ENCODE assay signal across 8 cellular contexts in genomic region chr7:100675581-100676350, GRCh38. TPM values are rescaled to one million over a fixed set of nuclear protein-coding genes. Genes with fewer than 3 reads are reported as not detected.
DNase-seq lines count a peak whose midpoint lies in the region; ATAC-seq and TF ChIP-seq lines count a peak whose summit lies in the region.

No MANE protein-coding gene starts in this region.

- H3K9me3 ChIP-seq in SJSA1 (replicated peaks) (no peaks in the 10 kb centered on the region), ovary (no peaks in the 10 kb centered on the region), thyroid gland (no peaks in the 10 kb centered on the region)

- intact Hi-C loops in Right ventricle myocardium inferior (cut with DNase I) = loop anchor here (2.0 kb wide), 1 partner anchor 15 kb away; no protein-coding TSS in a partner anchor
- intact Hi-C loops in ovary (cut with DNase I) = loop anchor here in 2 of 4 donors (2.0 to 5.0 kb wide), 2 partner anchors 63 to 68 kb away; partner anchors contain the start of gene MOSPD3 (in 1 of the 2)
- intact Hi-C loops in thyroid gland (cut with DNase I) = no loop called here

- WGBS in ovary, 3 donors = 1 to 2% (median 1%) methylated on average over 42 to 59 of the region's 59 CpGs
- WGBS in thyroid gland, 2 donors = 0 to 2% methylated on average over 9 to 15 of the region's 59 CpGs

- H3K27me3 ChIP-seq in SJSA1 (replicated peaks) = no peaks in the 10 kb centered on the region
- H3K27me3 ChIP-seq in ovary = no peaks in the 10 kb centered on the region
- H3K27me3 ChIP-seq in thyroid gland = no peaks in the 10 kb centered on the region

- peak overlapping the region; percentile 68 to 79 for H3K27ac Mint-ChIP-seq in activated naive CD4-positive, alpha-beta T cell treated with anti-CD3 and anti-CD28 coated beads, Interleukin-2, amount 50 U/mL, for 72 hours

- DNase-seq in 8988T (peak; percentile 71), SJSA1 (ENCODE audit: low read depth in 1 of 2, low spot score in 2 of 2) (peak; percentile 68 to 78), Right ventricle myocardium inferior (ENCODE audit: missing footprints) (peak; percentile 95), ovary (peak; percentile 86 to 92 (median 88)), thyroid gland (peak; percentile 68 to 75)
- DNase-seq in activated naive CD4-positive, alpha-beta T cell treated with anti-CD3 and anti-CD28 coated beads, Interleukin-2, amount 50 U/mL, for 72 hours (ENCODE audit: low spot score in 2 of 2) = peak; percentile 74 to 88

- H3K27ac ChIP-seq in SJSA1 (peak overlapping the region; percentile 22; the same call in 1 of the 2 replicates), ovary (peak overlapping the region; percentile 96 to 97), thyroid gland (peak overlapping the region; percentile 28 to 95 (median 91))

- H3K4me1 ChIP-seq in SJSA1 (replicated peaks) = peaks cover 12% of the 10 kb centered on the region; the same call in 1 of the 2 replicates
- H3K4me1 ChIP-seq in ovary (ENCODE audit: insufficient read depth) = peaks cover 1% of the 10 kb centered on the region
- H3K4me1 ChIP-seq in thyroid gland = peaks cover 8 to 11% of the 10 kb centered on the region in 2 donors

- peak; percentile 39 for ATAC-seq in GM18517 (IDR thresholded peaks at IDR 0.05; ENCODE audit: unreplicated experiment)
- ATAC-seq in HG03520 (IDR thresholded peaks at IDR 0.05; ENCODE audit: unreplicated experiment) = peak; percentile 26
- ATAC-seq in activated naive CD4-positive, alpha-beta T cell treated with anti-CD3 and anti-CD28 coated beads, Interleukin-2, amount 50 U/mL, for 72 hours = peak; percentile 50 to 65
- ATAC-seq in Right ventricle myocardium inferior = peak; percentile 15

- TF ChIP-seq CTCF in ovary (IDR thresholded peaks at IDR 0.05) (no peak), thyroid gland (IDR thresholded peaks at IDR 0.05) (no peak)

- TF ChIP-seq POLR2A in ovary (IDR thresholded peaks at IDR 0.05) (no peak), thyroid gland (IDR thresholded peaks at IDR 0.05) (peak in 1 of 2 donors; percentile 21)

- peaks cover 15 to 16% of the 10 kb centered on the region in 2 donors for H3K36me3 Mint-ChIP-seq in activated naive CD4-positive, alpha-beta T cell treated with anti-CD3 and anti-CD28 coated beads, Interleukin-2, amount 50 U/mL, for 72 hours

- TF ChIP-seq EP300 in ovary (IDR thresholded peaks at IDR 0.05) = no peak

- H3K4me3 ChIP-seq in SJSA1 (peak overlapping the region; percentile 91), ovary (peak overlapping the region; percentile 77), thyroid gland (replicated peaks in 1 of 3) (peak overlapping the region; percentile 27 to 93 (median 66))

- H3K36me3 ChIP-seq in SJSA1 = peaks cover 50% of the 10 kb centered on the region
- H3K36me3 ChIP-seq in ovary = no peaks in the 10 kb centered on the region
- peaks cover 25 to 32% of the 10 kb centered on the region in 2 donors for H3K36me3 ChIP-seq in thyroid gland

- H3K9me3 Mint-ChIP-seq in activated naive CD4-positive, alpha-beta T cell treated with anti-CD3 and anti-CD28 coated beads, Interleukin-2, amount 50 U/mL, for 72 hours = no peaks in the 10 kb centered on the region

RNA-seq across cellular contexts. Expression of gene GNB2, which starts 2.2 kb away (rescaled TPM):
- 63.4 and 70.6 TPM in 2 replicates for total RNA-seq in SJSA1 (2014; rRNA removed; shearing (Covaris generic))
- total RNA-seq in activated naive CD4-positive, alpha-beta T cell treated with anti-CD3 and anti-CD28 coated beads, Interleukin-2, amount 50 U/mL, for 72 hours = 100 to 1,000 TPM; 213 to 239 TPM
- 120 TPM for total RNA-seq in Right ventricle myocardium inferior
- 100 to 1,000 TPM; 109 to 281 (median 216) TPM for total RNA-seq in ovary
- 100 to 1,000 TPM in 1 of 2 donors, 10 to 100 TPM in 1; 18.9 to 187 TPM for polyA plus RNA-seq in ovary
- total RNA-seq in thyroid gland = 100 to 1,000 TPM; 168 to 221 (median 186) TPM

RNA-seq across cellular contexts. Expression of gene GIGYF1, which starts 18.3 kb away (rescaled TPM):
- 9.9 and 15.5 TPM in 2 replicates for total RNA-seq in SJSA1 (2014; rRNA removed; shearing (Covaris generic))
- 10 to 100 TPM; 47.2 to 58.4 TPM for total RNA-seq in activated naive CD4-positive, alpha-beta T cell treated with anti-CD3 and anti-CD28 coated beads, Interleukin-2, amount 50 U/mL, for 72 hours
- total RNA-seq in Right ventricle myocardium inferior (25.4 TPM), ovary (10 to 100 TPM; 23.1 to 93.0 (median 63.2) TPM), thyroid gland (10 to 100 TPM; 30.5 to 46.9 (median 35.3) TPM)
- polyA plus RNA-seq in ovary = 10 to 100 TPM in 1 of 2 donors, 1 to 10 TPM in 1; 7.0 to 45.1 TPM

RNA-seq across cellular contexts. Expression of gene ACTL6B, which starts 19.5 kb away (rescaled TPM):
- total RNA-seq in SJSA1 (2014; rRNA removed; shearing (Covaris generic)) = not detected in 2 replicates
- not detected for total RNA-seq in activated naive CD4-positive, alpha-beta T cell treated with anti-CD3 and anti-CD28 coated beads, Interleukin-2, amount 50 U/mL, for 72 hours
- total RNA-seq in Right ventricle myocardium inferior (not detected), ovary (not detected), thyroid gland (under 1 TPM in 1 of 4 donors, not detected in 3; 0.93 TPM)
- polyA plus RNA-seq in ovary = not detected

RNA-seq across cellular contexts. Expression of gene POP7, which starts 30.2 kb away (rescaled TPM):
- 56.0 and 72.0 TPM in 2 replicates for total RNA-seq in SJSA1 (2014; rRNA removed; shearing (Covaris generic))
- total RNA-seq in activated naive CD4-positive, alpha-beta T cell treated with anti-CD3 and anti-CD28 coated beads, Interleukin-2, amount 50 U/mL, for 72 hours = 10 to 100 TPM; 37.3 to 47.5 TPM
- total RNA-seq in Right ventricle myocardium inferior = 29.2 TPM
- 10 to 100 TPM; 13.8 to 29.2 (median 22.2) TPM for total RNA-seq in ovary
- polyA plus RNA-seq in ovary = 10 to 100 TPM; 11.1 to 26.5 TPM
- 10 to 100 TPM; 15.8 to 44.8 (median 21.0) TPM for total RNA-seq in thyroid gland

RNA-seq across cellular contexts. Expression of gene TFR2, which starts 34.4 kb away (rescaled TPM):
- total RNA-seq in SJSA1 (2014; rRNA removed; shearing (Covaris generic)) = not detected in 2 replicates
- total RNA-seq in activated naive CD4-positive, alpha-beta T cell treated with anti-CD3 and anti-CD28 coated beads, Interleukin-2, amount 50 U/mL, for 72 hours = 10 to 100 TPM; 13.1 to 19.1 TPM
- total RNA-seq in Right ventricle myocardium inferior (0.22 TPM), ovary (under 1 TPM in 4 of 7 donors, not detected in 3; 0.12 to 0.79 (median 0.26) TPM), thyroid gland (under 1 TPM in 2 of 4 donors, not detected in 2; 0.22 to 0.27 TPM)
- under 1 TPM; 0.06 to 0.13 TPM for polyA plus RNA-seq in ovary

Comparison
In these comparisons a context has a peak if more than half of its experiments do, and no peak if none do; other contexts are left out.
1. Peak in every context shown above with its lines: DNase-seq, ATAC-seq, H3K4me3 ChIP-seq and H3K27ac ChIP-seq.
2. H3K27ac ChIP-seq: peak in every context shown above with its lines; median percentile 96 in ovary; 91 in thyroid gland; 22 in SJSA1.